Comparison of ENCODE assay signal across 14 cellular contexts in the genomic region with DNA sequence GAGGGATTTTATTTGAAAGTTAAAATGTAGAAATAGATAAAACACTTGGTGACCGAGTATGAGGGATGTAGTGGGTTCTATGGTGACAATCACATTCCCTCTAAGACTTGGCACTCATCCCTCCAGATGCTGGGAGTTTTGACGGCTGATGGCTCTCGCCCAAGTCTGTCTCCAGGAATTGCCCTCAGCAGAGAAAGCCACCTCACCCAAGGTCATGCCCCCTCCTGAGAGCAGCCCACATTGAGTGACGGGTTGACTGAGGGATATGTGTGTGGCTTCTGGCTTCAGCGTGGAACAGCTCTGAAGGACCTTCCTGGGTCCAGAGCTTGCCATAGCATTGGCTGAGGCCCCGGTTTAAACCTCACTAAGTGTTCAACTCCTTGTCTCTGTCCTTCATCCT. TPM values are rescaled to one million over a fixed set of nuclear protein-coding genes. Genes with fewer than 3 reads are reported as not detected.
DNase-seq lines count a peak whose midpoint lies in the region; ATAC-seq and TF ChIP-seq lines count a peak whose summit lies in the region.
"Had no signal": no experiment of that assay in that cellular context is flagged by ENCODE, and none has a peak within 500 bp of the region (broad histone marks: within the 10 kb centered on the region; RNA-seq: fewer than 3 reads in every experiment).

No MANE protein-coding gene starts in this region.

- POLR2A ChIA-PET in WTC11 (lab: Charles Lee): no interaction called here

- no peak overlapping the region for H3K27ac Mint-ChIP-seq in WTC11
- H3K27ac Mint-ChIP-seq in natural killer cell: peak overlapping the region; percentile 1 to 19

- no peaks in the 10 kb centered on the region for H3K27me3 ChIP-seq in GM06990 (replicated peaks; ENCODE audit: control insufficient read depth, insufficient read depth, low read length)
- H3K27me3 ChIP-seq: BE2C, SJCRH30 had no signal

- no peak overlapping the region for H3K4me3 ChIP-seq in GM06990 (replicated peaks; ENCODE audit: low read depth, low read length)
- H3K4me3 ChIP-seq: HAP-1, SJCRH30 had no signal

- H3K36me3 Mint-ChIP-seq in WTC11 (no peaks in the 10 kb centered on the region), natural killer cell (no peaks in the 10 kb centered on the region)

- intact Hi-C loops in natural killer cell (cut with micrococcal nuclease): loop anchor here (5.0 to 10.0 kb wide), 2 partner anchors 242 to 275 kb away; a partner anchor contains a TSS

- CTCF ChIA-PET in WTC11 (lab: Charles Lee): interaction anchor here (1.8 kb wide), 1 partner anchor 272 kb away, joined by 4 read pairs; no protein-coding TSS in a partner anchor

- DNase-seq in DMS 273 (lab: John Stamatoyannopoulos, UW; ENCODE audit: unreplicated experiment) (peak; percentile 27), DMS 273 treated with DMSO at 0.1 percent for 48 hours (lab: John Stamatoyannopoulos, UW) (no peak), GM06990 (ENCODE audit: extremely low read depth, insufficient read length) (peak; percentile 3), WTC11 (ENCODE audit: low spot score) (no peak), natural killer cell (no peak), inferior parietal cortex (ENCODE audit: extremely low spot score) (no peak)
- DNase-seq: BE2C, NCI-H187, NCI-H345, NCI-H526, SJCRH30 had no signal

- H3K27me3 Mint-ChIP-seq in WTC11 (ENCODE audit: low read depth) (no peaks in the 10 kb centered on the region; the same call in 1 of the 2 replicates), natural killer cell (ENCODE audit: low read depth in 2 of 2) (no peaks in the 10 kb centered on the region)

- peak overlapping the region; percentile 64 for H3K4me3 Mint-ChIP-seq in WTC11
- peak overlapping the region; percentile 89 for H3K4me3 Mint-ChIP-seq in natural killer cell

- ATAC-seq in WTC11: no peak
- no peak for ATAC-seq in natural killer cell
- no peak for ATAC-seq in GM21786 (IDR thresholded peaks at IDR 0.05; ENCODE audit: unreplicated experiment)
- no peak for ATAC-seq in HG02840 (IDR thresholded peaks at IDR 0.05; ENCODE audit: low FRiP score, unreplicated experiment)

- H3K9me3 Mint-ChIP-seq in WTC11 (no peaks in the 10 kb centered on the region), natural killer cell (no peaks in the 10 kb centered on the region)

- H3K4me1 Mint-ChIP-seq in WTC11: peaks cover 44% of the 10 kb centered on the region
- H3K4me1 Mint-ChIP-seq in natural killer cell: peaks cover 23 to 25% of the 10 kb centered on the region in 2 donors

- H3K36me3 ChIP-seq in GM06990 (ENCODE audit: control insufficient read depth, insufficient read depth, low read length): no peaks in the 10 kb centered on the region
- H3K36me3 ChIP-seq: BE2C, HAP-1, SJCRH30 had no signal

- no peak for TF ChIP-seq CTCF in GM06990 (IDR thresholded peaks at IDR 0.05; ENCODE audit: insufficient read depth, low read length, poor library complexity, severe bottlenecking)
- no peak for TF ChIP-seq CTCF in WTC11 (IDR thresholded peaks at IDR 0.05)
- TF ChIP-seq CTCF in natural killer cell (IDR thresholded peaks at IDR 0.05): no peak

TF ChIP-seq in WTC11, 78 proteins besides CTCF, POLR2A, EP300 and RAD21:
- TF ChIP-seq, protein P1, sequence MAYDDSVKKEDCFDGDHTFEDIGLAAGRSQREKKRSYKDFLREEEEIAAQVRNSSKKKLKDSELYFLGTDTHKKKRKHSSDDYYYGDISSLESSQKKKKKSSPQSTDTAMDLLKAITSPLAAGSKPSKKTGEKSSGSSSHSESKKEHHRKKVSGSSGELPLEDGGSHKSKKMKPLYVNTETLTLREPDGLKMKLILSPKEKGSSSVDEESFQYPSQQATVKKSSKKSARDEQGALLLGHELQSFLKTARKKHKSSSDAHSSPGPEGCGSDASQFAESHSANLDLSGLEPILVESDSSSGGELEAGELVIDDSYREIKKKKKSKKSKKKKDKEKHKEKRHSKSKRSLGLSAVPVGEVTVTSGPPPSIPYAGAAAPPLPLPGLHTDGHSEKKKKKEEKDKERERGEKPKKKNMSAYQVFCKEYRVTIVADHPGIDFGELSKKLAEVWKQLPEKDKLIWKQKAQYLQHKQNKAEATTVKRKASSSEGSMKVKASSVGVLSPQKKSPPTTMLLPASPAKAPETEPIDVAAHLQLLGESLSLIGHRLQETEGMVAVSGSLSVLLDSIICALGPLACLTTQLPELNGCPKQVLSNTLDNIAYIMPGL (CRISPR knock-in tag; IDR thresholded peaks at IDR 0.05): no peak
- no peak for TF ChIP-seq ELF4 (CRISPR knock-in tag; IDR thresholded peaks at IDR 0.05; ENCODE audit: low read depth)
- TF ChIP-seq, protein P2, sequence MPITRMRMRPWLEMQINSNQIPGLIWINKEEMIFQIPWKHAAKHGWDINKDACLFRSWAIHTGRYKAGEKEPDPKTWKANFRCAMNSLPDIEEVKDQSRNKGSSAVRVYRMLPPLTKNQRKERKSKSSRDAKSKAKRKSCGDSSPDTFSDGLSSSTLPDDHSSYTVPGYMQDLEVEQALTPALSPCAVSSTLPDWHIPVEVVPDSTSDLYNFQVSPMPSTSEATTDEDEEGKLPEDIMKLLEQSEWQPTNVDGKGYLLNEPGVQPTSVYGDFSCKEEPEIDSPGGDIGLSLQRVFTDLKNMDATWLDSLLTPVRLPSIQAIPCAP (CRISPR knock-in tag; IDR thresholded peaks at IDR 0.05): no peak
- no peak for TF ChIP-seq SP1 (CRISPR knock-in tag; conservative IDR thresholded peaks at IDR 0.05)
- TF ChIP-seq, protein P3, sequence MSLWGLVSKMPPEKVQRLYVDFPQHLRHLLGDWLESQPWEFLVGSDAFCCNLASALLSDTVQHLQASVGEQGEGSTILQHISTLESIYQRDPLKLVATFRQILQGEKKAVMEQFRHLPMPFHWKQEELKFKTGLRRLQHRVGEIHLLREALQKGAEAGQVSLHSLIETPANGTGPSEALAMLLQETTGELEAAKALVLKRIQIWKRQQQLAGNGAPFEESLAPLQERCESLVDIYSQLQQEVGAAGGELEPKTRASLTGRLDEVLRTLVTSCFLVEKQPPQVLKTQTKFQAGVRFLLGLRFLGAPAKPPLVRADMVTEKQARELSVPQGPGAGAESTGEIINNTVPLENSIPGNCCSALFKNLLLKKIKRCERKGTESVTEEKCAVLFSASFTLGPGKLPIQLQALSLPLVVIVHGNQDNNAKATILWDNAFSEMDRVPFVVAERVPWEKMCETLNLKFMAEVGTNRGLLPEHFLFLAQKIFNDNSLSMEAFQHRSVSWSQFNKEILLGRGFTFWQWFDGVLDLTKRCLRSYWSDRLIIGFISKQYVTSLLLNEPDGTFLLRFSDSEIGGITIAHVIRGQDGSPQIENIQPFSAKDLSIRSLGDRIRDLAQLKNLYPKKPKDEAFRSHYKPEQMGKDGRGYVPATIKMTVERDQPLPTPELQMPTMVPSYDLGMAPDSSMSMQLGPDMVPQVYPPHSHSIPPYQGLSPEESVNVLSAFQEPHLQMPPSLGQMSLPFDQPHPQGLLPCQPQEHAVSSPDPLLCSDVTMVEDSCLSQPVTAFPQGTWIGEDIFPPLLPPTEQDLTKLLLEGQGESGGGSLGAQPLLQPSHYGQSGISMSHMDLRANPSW (CRISPR knock-in tag; conservative IDR thresholded peaks at IDR 0.05; ENCODE audit: low read depth): no peak
- TF ChIP-seq CREM (CRISPR knock-in tag; IDR thresholded peaks at IDR 0.05): no peak
- TF ChIP-seq KAT7 (CRISPR knock-in tag; IDR thresholded peaks at IDR 0.05; ENCODE audit: borderline replicate concordance): no peak
- TF ChIP-seq, protein P4, sequence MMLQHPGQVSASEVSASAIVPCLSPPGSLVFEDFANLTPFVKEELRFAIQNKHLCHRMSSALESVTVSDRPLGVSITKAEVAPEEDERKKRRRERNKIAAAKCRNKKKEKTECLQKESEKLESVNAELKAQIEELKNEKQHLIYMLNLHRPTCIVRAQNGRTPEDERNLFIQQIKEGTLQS (CRISPR knock-in tag; conservative IDR thresholded peaks at IDR 0.05): no peak
- no peak for TF ChIP-seq NR1H2 (CRISPR knock-in tag; IDR thresholded peaks at IDR 0.05)
- TF ChIP-seq, protein P5, sequence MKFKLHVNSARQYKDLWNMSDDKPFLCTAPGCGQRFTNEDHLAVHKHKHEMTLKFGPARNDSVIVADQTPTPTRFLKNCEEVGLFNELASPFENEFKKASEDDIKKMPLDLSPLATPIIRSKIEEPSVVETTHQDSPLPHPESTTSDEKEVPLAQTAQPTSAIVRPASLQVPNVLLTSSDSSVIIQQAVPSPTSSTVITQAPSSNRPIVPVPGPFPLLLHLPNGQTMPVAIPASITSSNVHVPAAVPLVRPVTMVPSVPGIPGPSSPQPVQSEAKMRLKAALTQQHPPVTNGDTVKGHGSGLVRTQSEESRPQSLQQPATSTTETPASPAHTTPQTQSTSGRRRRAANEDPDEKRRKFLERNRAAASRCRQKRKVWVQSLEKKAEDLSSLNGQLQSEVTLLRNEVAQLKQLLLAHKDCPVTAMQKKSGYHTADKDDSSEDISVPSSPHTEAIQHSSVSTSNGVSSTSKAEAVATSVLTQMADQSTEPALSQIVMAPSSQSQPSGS (CRISPR knock-in tag; IDR thresholded peaks at IDR 0.05; ENCODE audit: borderline replicate concordance, low read depth): no peak
- TF ChIP-seq, protein P6, sequence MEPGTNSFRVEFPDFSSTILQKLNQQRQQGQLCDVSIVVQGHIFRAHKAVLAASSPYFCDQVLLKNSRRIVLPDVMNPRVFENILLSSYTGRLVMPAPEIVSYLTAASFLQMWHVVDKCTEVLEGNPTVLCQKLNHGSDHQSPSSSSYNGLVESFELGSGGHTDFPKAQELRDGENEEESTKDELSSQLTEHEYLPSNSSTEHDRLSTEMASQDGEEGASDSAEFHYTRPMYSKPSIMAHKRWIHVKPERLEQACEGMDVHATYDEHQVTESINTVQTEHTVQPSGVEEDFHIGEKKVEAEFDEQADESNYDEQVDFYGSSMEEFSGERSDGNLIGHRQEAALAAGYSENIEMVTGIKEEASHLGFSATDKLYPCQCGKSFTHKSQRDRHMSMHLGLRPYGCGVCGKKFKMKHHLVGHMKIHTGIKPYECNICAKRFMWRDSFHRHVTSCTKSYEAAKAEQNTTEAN (CRISPR knock-in tag; IDR thresholded peaks at IDR 0.05): no peak
- TF ChIP-seq, protein P7, sequence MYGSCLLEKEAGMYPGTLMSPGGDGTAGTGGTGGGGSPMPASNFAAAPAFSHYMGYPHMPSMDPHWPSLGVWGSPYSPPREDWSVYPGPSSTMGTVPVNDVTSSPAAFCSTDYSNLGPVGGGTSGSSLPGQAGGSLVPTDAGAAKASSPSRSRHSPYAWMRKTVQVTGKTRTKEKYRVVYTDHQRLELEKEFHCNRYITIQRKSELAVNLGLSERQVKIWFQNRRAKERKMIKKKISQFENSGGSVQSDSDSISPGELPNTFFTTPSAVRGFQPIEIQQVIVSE (CRISPR knock-in tag; IDR thresholded peaks at IDR 0.05; ENCODE audit: borderline replicate concordance): no peak
- TF ChIP-seq IRF2 (CRISPR knock-in tag; IDR thresholded peaks at IDR 0.05; ENCODE audit: borderline replicate concordance, low read depth): no peak
- no peak for TF ChIP-seq GABPB1 (CRISPR knock-in tag; IDR thresholded peaks at IDR 0.05)

RNA-seq across cellular contexts. Expression of a gene that starts 19.4 kb away (rescaled TPM):
- total RNA-seq in WTC11 (2021) (6.7 to 7.1 TPM (median 6.8 TPM) in 3 replicates), natural killer cell (under 1 TPM; 0.21 to 0.63 (median 0.41) TPM)

Comparison
In these comparisons a context has a peak if more than half of its experiments do, and no peak if none do; other contexts are left out.
1. DNase-seq: peak in DMS 273 (single experiment) and GM06990 (single experiment); none in DMS 273 treated with DMSO at 0.1 percent for 48 hours (single experiment), WTC11 (single experiment), natural killer cell (single experiment) and inferior parietal cortex (single experiment).